In genomic region chr17:17837380-17837821, GRCh38 we compare ENCODE assay signal across 8 cellular contexts. TPM values are rescaled to one million over a fixed set of nuclear protein-coding genes. Genes with fewer than 3 reads are reported as not detected.
DNase-seq lines count a peak whose midpoint lies in the region; ATAC-seq and TF ChIP-seq lines count a peak whose summit lies in the region.

No MANE protein-coding gene starts in this region.

- peaks cover 63% of the 10 kb centered on the region for H3K4me1 ChIP-seq in psoas muscle

- no peaks in the 10 kb centered on the region for H3K27me3 ChIP-seq in psoas muscle (ENCODE audit: insufficient read depth in 3 of 3, low read length in 2 of 3)

- no peaks in the 10 kb centered on the region for H3K36me3 ChIP-seq in psoas muscle (ENCODE audit: insufficient read depth in 1 of 2, low read depth in 1 of 2)

- intact Hi-C loops in psoas muscle (cut with DNase I) = loop anchor here in 1 of 2 donors (2.0 kb wide), 1 partner anchor 15 kb away; no protein-coding TSS in a partner anchor

- no peaks in the 10 kb centered on the region for H3K9me3 Mint-ChIP-seq in activated T-cell treated with anti-CD3 and anti-CD28 coated beads, Interleukin-2, amount 50 U/mL, for 4 hours

- peak overlapping the region; percentile 88 for H3K4me3 ChIP-seq in psoas muscle

- peak overlapping the region; percentile 98 for H3K27ac Mint-ChIP-seq in T-helper 17 cell

- no peaks in the 10 kb centered on the region for H3K27me3 Mint-ChIP-seq in activated T-cell treated with anti-CD3 and anti-CD28 coated beads, Interleukin-2, amount 50 U/mL, for 4 hours (ENCODE audit: low read depth)
- H3K27me3 Mint-ChIP-seq in T-helper 17 cell = no peaks in the 10 kb centered on the region

- no peak for TF ChIP-seq CTCF in psoas muscle (IDR thresholded peaks at IDR 0.05)

- DNase-seq in activated T-cell treated with anti-CD3 and anti-CD28 coated beads, Interleukin-2, amount 50 U/mL, for 4 hours = no peak
- no peak for DNase-seq in activated T-cell treated with anti-CD3 and anti-CD28 coated beads, Interleukin-2, amount 50 U/mL, for 48 hours
- DNase-seq in T-helper 17 cell (no peak), fibroblast of the conjunctiva (ENCODE audit: low read depth) (peak; percentile 73), psoas muscle (peak; percentile 58 to 74), NCI-H2196 (lab: John Stamatoyannopoulos, UW; ENCODE audit: unreplicated experiment) (no peak)

- peak overlapping the region; percentile 100 for H3K27ac ChIP-seq in psoas muscle

- no peak for ATAC-seq in activated T-cell treated with anti-CD3 and anti-CD28 coated beads, Interleukin-2, amount 50 U/mL, for 4 hours
- ATAC-seq in T-helper 17 cell (no peak), psoas muscle (no peak), GM19324 (IDR thresholded peaks at IDR 0.05; ENCODE audit: low FRiP score, unreplicated experiment) (no peak), GM19455 (IDR thresholded peaks at IDR 0.05; ENCODE audit: unreplicated experiment) (no peak)

- peak overlapping the region; percentile 87 for H3K4me3 Mint-ChIP-seq in activated T-cell treated with anti-CD3 and anti-CD28 coated beads, Interleukin-2, amount 50 U/mL, for 4 hours
- peak overlapping the region; percentile 91 for H3K4me3 Mint-ChIP-seq in T-helper 17 cell

- H3K4me1 Mint-ChIP-seq in activated T-cell treated with anti-CD3 and anti-CD28 coated beads, Interleukin-2, amount 50 U/mL, for 4 hours (ENCODE audit: low read depth) = peaks cover 62% of the 10 kb centered on the region
- H3K4me1 Mint-ChIP-seq in T-helper 17 cell = peaks cover 44% of the 10 kb centered on the region

- no peaks in the 10 kb centered on the region for H3K9me3 ChIP-seq in T-helper 17 cell (ENCODE audit: control insufficient read depth, low read length, poor library complexity, severe bottlenecking)
- no peaks in the 10 kb centered on the region for H3K9me3 ChIP-seq in psoas muscle

- no peaks in the 10 kb centered on the region for H3K36me3 Mint-ChIP-seq in activated T-cell treated with anti-CD3 and anti-CD28 coated beads, Interleukin-2, amount 50 U/mL, for 4 hours (ENCODE audit: insufficient read depth)
- peaks cover under 1% of the 10 kb centered on the region for H3K36me3 Mint-ChIP-seq in T-helper 17 cell (ENCODE audit: low read depth)

- WGBS in psoas muscle, 3 donors = 34 to 48% (median 42%) methylated on average over 3 of the region's 3 CpGs

RNA-seq across cellular contexts. Expression of gene SREBF1, which starts 0.6 kb away (rescaled TPM):
- 10 to 100 TPM; 34.3 to 44.0 (median 34.6) TPM for total RNA-seq in activated T-cell treated with anti-CD3 and anti-CD28 coated beads, Interleukin-2, amount 50 U/mL, for 4 hours
- 100 to 1,000 TPM; 198 to 241 TPM for total RNA-seq in T-helper 17 cell
- 10 to 100 TPM; 16.1 to 43.0 (median 31.1) TPM for total RNA-seq in psoas muscle
- 10 to 100 TPM in 2 of 3 donors, 1 to 10 TPM in 1; 6.2 to 19.2 (median 17.7) TPM for polyA plus RNA-seq in psoas muscle

Comparison
In these comparisons a context has a peak if more than half of its experiments do, and no peak if none do; other contexts are left out.
1. DNase-seq: peak in fibroblast of the conjunctiva (single experiment) and psoas muscle (2 of 2); none in activated T-cell treated with anti-CD3 and anti-CD28 coated beads, Interleukin-2, amount 50 U/mL, for 4 hours (single experiment), activated T-cell treated with anti-CD3 and anti-CD28 coated beads, Interleukin-2, amount 50 U/mL, for 48 hours (0 of 2), T-helper 17 cell (0 of 3) and NCI-H2196 (single experiment).
2. RNA of gene SREBF1, which starts 0.6 kb away (total RNA-seq): 198 to 241 TPM in T-helper 17 cell; 16.1 to 43.0 TPM in psoas muscle and 34.3 to 44.0 TPM in activated T-cell treated with anti-CD3 and anti-CD28 coated beads, Interleukin-2, amount 50 U/mL, for 4 hours; every median in the first group is over 4 times any median in the second.